Comparison of ENCODE assay signal across 8 cellular contexts in the genomic region with DNA sequence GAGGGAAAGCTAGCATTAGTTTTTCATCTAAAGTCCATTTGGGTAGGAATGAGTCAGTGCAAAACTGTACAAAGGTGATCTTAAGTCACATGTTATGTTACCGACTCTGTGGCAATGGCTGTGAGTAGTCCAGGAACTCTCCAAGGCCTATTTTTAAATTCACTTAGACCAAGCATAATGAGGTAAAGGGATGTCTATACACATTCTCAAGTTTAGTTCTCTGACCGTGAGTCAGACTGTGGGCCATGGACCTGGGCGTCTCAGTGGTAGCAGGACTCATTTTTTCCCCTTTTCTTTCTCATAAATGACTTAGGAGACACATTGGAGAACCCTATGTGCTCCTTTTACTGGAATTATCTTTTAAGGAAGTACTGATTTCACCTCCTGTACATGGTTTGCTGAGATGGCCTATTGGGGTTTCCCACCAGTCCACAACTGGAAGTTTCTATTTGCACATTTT.
A peak's percentile ranks its signal among the peaks of the same experiment; 100 is the strongest.
DNase-seq lines count a peak whose midpoint lies in the region; ATAC-seq and TF ChIP-seq lines count a peak whose summit lies in the region.

No MANE protein-coding gene starts in this region.

- no peak for TF ChIP-seq CTCF in OCI-LY3 (IDR thresholded peaks at IDR 0.05; ENCODE audit: low read depth, low read length)

- WGBS in neuronal stem cell (ENCODE audit: extremely low coverage in 2 of 2, insufficient read length in 2 of 2, insufficient replicate concordance in 1 of 2), 2 donors = no CpG with 5 or more reads among the region's 3 CpGs

- H2BK15ac ChIP-seq in neuronal stem cell (ENCODE audit: low read length) = no peak overlapping the region

- H2BK5ac ChIP-seq in neuronal stem cell (ENCODE audit: low read length) = no peak overlapping the region

- H3K14ac ChIP-seq in neuronal stem cell (ENCODE audit: low read length) = no peak overlapping the region

- H4K8ac ChIP-seq in neuronal stem cell (ENCODE audit: low read depth, low read length) = no peak overlapping the region

- peak; percentile 61 for DNase-seq in fibroblast of the conjunctiva (ENCODE audit: low read depth)
- peak; percentile 36 for DNase-seq in smooth muscle cell of the brain vasculature (ENCODE audit: low read depth, low spot score)
- no peak for DNase-seq in neuronal stem cell (ENCODE audit: low spot score)
- DNase-seq in germinal center (ENCODE audit: low spot score) = no peak
- no peak for DNase-seq in SIG-M5 treated with dmso at 0.1 percent for 504 hours (lab: John Stamatoyannopoulos, UW; ENCODE audit: unreplicated experiment)
- no peak for DNase-seq in NCI-H1092 (lab: John Stamatoyannopoulos, UW)

- H3K4me2 ChIP-seq in OCI-LY3 (ENCODE audit: low read length) (peak overlapping the region; percentile 66), neuronal stem cell (ENCODE audit: insufficient read depth, low read length, poor library complexity, severe bottlenecking) (no peak overlapping the region)

- H2AFZ ChIP-seq in OCI-LY3 (ENCODE audit: low read depth, low read length) (no peak overlapping the region), neuronal stem cell (ENCODE audit: low read length) (no peak overlapping the region)

- H2AK5ac ChIP-seq in neuronal stem cell (ENCODE audit: low read depth, low read length) = no peak overlapping the region

- H3K79me2 ChIP-seq in OCI-LY3 (ENCODE audit: low read length) = no peaks in the 10 kb centered on the region

- no peak overlapping the region for H2BK120ac ChIP-seq in neuronal stem cell (ENCODE audit: low read depth, low read length)

- no peaks in the 10 kb centered on the region for H3K79me1 ChIP-seq in neuronal stem cell (ENCODE audit: low read depth, low read length)

- H2BK12ac ChIP-seq in neuronal stem cell (ENCODE audit: low read length) = no peak overlapping the region

- H3K27me3 ChIP-seq in OCI-LY3 (ENCODE audit: low read depth, low read length) = no peaks in the 10 kb centered on the region
- H3K27me3 ChIP-seq in neuronal stem cell (ENCODE audit: control insufficient read depth in 3 of 3, insufficient read depth in 3 of 3, low read depth in 1 of 3, low read length in 3 of 3) = no peaks in the 10 kb centered on the region

- H3K4me1 ChIP-seq in OCI-LY3 (ENCODE audit: low read length) (peaks cover 77% of the 10 kb centered on the region), neuronal stem cell (ENCODE audit: control insufficient read depth in 2 of 2, insufficient read depth in 1 of 2, low read depth in 1 of 2, low read length in 2 of 2) (peaks cover 2 to 3% of the 10 kb centered on the region in 2 donors)

- no peak overlapping the region for H4K91ac ChIP-seq in neuronal stem cell (ENCODE audit: low read depth, low read length, poor library complexity)

- H3K36me3 ChIP-seq in OCI-LY3 (replicated peaks; ENCODE audit: low read depth, low read length) (no peaks in the 10 kb centered on the region), neuronal stem cell (replicated peaks in 1 of 2; ENCODE audit: control insufficient read depth in 2 of 2, insufficient read depth in 2 of 2, low read length in 2 of 2) (no peaks in the 10 kb centered on the region)

- H3K9ac ChIP-seq in OCI-LY3 (ENCODE audit: low read length) = peak overlapping the region; percentile 57
- no peak overlapping the region for H3K9ac ChIP-seq in neuronal stem cell (ENCODE audit: low read depth, low read length, poor library complexity)

- no peak overlapping the region for H3K18ac ChIP-seq in neuronal stem cell (ENCODE audit: low read length)

- ATAC-seq in GM19351 (IDR thresholded peaks at IDR 0.05; ENCODE audit: unreplicated experiment) = peak; percentile 60

- no peaks in the 10 kb centered on the region for H3K9me3 ChIP-seq in OCI-LY3 (ENCODE audit: insufficient read depth, low read length)
- H3K9me3 ChIP-seq in neuronal stem cell (replicated peaks in 1 of 2; ENCODE audit: control insufficient read depth in 2 of 2, insufficient read depth in 1 of 2, low read depth in 1 of 2, low read length in 2 of 2) = no peaks in the 10 kb centered on the region

- no peaks in the 10 kb centered on the region for H4K20me1 ChIP-seq in OCI-LY3 (ENCODE audit: insufficient read depth, low read length)

- peak overlapping the region; percentile 11; the same call in 1 of the 2 replicates for H3K4me3 ChIP-seq in OCI-LY3 (ENCODE audit: low read length)
- H3K4me3 ChIP-seq in neuronal stem cell (ENCODE audit: low read length in 2 of 2) = no peak overlapping the region

- H3K27ac ChIP-seq in OCI-LY3 (ENCODE audit: low read length) = peak overlapping the region; percentile 91
- no peak overlapping the region for H3K27ac ChIP-seq in neuronal stem cell (replicated peaks; ENCODE audit: low read length)

- H3K23ac ChIP-seq in neuronal stem cell (ENCODE audit: low read depth, low read length, poor library complexity) = no peak overlapping the region

- H3K4ac ChIP-seq in neuronal stem cell (ENCODE audit: low read length) = no peak overlapping the region

Comparison
In these comparisons a context has a peak if more than half of its experiments do, and no peak if none do; other contexts are left out.
1. DNase-seq: peak in fibroblast of the conjunctiva (single experiment) and smooth muscle cell of the brain vasculature (single experiment); none in neuronal stem cell (single experiment), germinal center (single experiment), SIG-M5 treated with dmso at 0.1 percent for 504 hours (single experiment) and NCI-H1092 (single experiment).